8 cellular contexts compared by ENCODE assay signal in the genomic region with DNA sequence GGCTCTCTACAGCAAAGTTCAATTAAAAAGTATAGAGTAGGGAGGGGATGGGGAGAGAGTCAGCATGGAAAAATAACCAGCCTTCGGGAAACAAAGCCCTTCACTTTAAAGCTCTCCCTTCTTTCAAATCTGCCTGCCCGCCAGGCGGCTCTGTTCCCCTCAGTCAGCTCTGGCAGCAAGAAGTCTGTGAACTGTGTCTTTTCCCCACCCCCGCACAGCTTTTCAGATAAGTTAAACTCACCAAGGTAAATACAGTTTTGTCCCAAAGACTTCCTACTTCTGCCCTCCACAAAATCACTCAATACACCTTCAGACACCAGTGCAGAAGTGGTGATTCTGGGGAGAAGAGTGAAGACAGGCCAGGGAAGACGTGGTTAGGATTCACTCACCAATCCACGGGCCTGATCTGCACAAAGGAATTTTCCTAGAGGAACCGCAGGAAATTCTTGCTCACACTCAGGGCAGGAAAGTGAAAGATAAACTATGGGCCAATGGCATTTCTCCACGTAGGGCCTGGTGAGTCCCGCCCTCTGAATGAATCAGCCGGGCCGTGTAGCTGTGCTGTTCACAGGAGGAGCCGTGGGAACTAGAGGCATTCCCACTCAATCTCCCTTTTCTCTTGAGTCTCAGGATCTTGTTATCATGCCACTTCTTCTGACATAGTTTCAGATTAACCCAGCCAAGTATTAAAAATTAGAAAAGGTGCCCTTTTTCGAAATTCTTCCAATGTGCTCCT. TPM values are rescaled to one million over a fixed set of nuclear protein-coding genes. Genes with fewer than 3 reads are reported as not detected.
A peak's percentile ranks its signal among the peaks of the same experiment; 100 is the strongest.
DNase-seq lines count a peak whose midpoint lies in the region; TF ChIP-seq lines count a peak whose summit lies in the region.

A gene with protein sequence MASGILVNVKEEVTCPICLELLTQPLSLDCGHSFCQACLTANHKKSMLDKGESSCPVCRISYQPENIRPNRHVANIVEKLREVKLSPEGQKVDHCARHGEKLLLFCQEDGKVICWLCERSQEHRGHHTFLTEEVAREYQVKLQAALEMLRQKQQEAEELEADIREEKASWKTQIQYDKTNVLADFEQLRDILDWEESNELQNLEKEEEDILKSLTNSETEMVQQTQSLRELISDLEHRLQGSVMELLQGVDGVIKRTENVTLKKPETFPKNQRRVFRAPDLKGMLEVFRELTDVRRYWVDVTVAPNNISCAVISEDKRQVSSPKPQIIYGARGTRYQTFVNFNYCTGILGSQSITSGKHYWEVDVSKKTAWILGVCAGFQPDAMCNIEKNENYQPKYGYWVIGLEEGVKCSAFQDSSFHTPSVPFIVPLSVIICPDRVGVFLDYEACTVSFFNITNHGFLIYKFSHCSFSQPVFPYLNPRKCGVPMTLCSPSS (minus strand): TSS at position 448 of the 736 bp plus-strand sequence. CDS start 4,897 bp downstream, outside the sequence.

- peaks cover 2% of the 10 kb centered on the region for H3K36me3 ChIP-seq in H7 (replicated peaks; ENCODE audit: control insufficient read depth, insufficient read depth, low read length)
- H3K36me3 ChIP-seq in Loucy (ENCODE audit: insufficient read depth, low read length): no peaks in the 10 kb centered on the region; the same call in 1 of the 2 replicates

- H3K4me3 ChIP-seq in H7 (ENCODE audit: insufficient read depth, low read depth, low read length) (peak within 1 kb of the TSS; percentile 49), Loucy (ENCODE audit: low read length, poor library complexity, severe bottlenecking) (peak within 1 kb of the TSS; percentile 82)

- H4K20me1 ChIP-seq in Loucy (ENCODE audit: insufficient read depth, low read length, poor library complexity, severe bottlenecking): peaks cover 4% of the 10 kb centered on the region

- TF ChIP-seq CTCF in Loucy (conservative IDR thresholded peaks at IDR 0.05; ENCODE audit: low read length): peak; percentile 62

- H3K9me3 ChIP-seq in Loucy (ENCODE audit: insufficient read depth, low read depth, low read length): no peaks in the 10 kb centered on the region

- H3K9me2 ChIP-seq in Loucy (replicated peaks; ENCODE audit: low read depth, low read length): no peaks in the 10 kb centered on the region

- H3K9ac ChIP-seq in Loucy (ENCODE audit: low read depth, low read length, poor library complexity, severe bottlenecking): peak within 1 kb of the TSS; percentile 85

- H3K4me1 ChIP-seq in Loucy (ENCODE audit: insufficient read depth, low read length, poor library complexity, severe bottlenecking): peaks cover 9% of the 10 kb centered on the region

- H3K27me3 ChIP-seq in H7 (ENCODE audit: control insufficient read depth, insufficient read depth, low read length): no peaks in the 10 kb centered on the region
- H3K27me3 ChIP-seq in Loucy (ENCODE audit: insufficient read depth, low read length, poor library complexity, severe bottlenecking): no peaks in the 10 kb centered on the region
- H3K27me3 ChIP-seq in layer of hippocampus (ENCODE audit: control insufficient read depth, insufficient read depth, low read length): no peaks in the 10 kb centered on the region

- H3K79me2 ChIP-seq in Loucy (ENCODE audit: insufficient read depth, low read length): peaks cover 11% of the 10 kb centered on the region; the same call in 1 of the 2 replicates

- peak within 1 kb of the TSS; percentile 92 for H3K4me2 ChIP-seq in Loucy (ENCODE audit: low read depth, low read length, poor library complexity, severe bottlenecking)

- DNase-seq in GM04503 (ENCODE audit: low read depth) (peak; percentile 95), H7 (peak; percentile 86), NCI-H2196 (lab: John Stamatoyannopoulos, UW; ENCODE audit: unreplicated experiment) (no peak)
- DNase-seq in activated CD4-positive, alpha-beta T cell treated with anti-CD3 and anti-CD28 coated beads for 24 hours (ENCODE audit: low read depth in 2 of 2): peak; percentile 60 to 70
- DNase-seq in stimulated activated CD4-positive, alpha-beta T cell treated with anti-CD3 and anti-CD28 coated beads, Interleukin-1b, Interleukin-23, amount 100 ng/mL, for 48 hours: peak; percentile 80

- no peaks in the 10 kb centered on the region for H3F3A ChIP-seq in Loucy (ENCODE audit: low read depth)

- H2AFZ ChIP-seq in Loucy (ENCODE audit: low read length): peak within 1 kb of the TSS; percentile 84

- H3K27ac ChIP-seq in cingulate gyrus (ENCODE audit: low read depth, low read length) (peak within 1 kb of the TSS; percentile 61), layer of hippocampus (ENCODE audit: low read depth, low read length) (peak within 1 kb of the TSS; percentile 86)

RNA-seq across cellular contexts. Expression of the gene that starts here (rescaled TPM):
- total RNA-seq in H7 (2014; rRNA removed; shearing (Covaris generic)): 12.3 and 20.8 TPM in 2 replicates
